Comparison of ENCODE assay signal across 20 cellular contexts in genomic region chr10:130993612-130994011, GRCh38.
"Had no signal": no experiment of that assay in that cellular context is flagged by ENCODE, and none has a peak within 500 bp of the region (broad histone marks: within the 10 kb centered on the region; RNA-seq: fewer than 3 reads in every experiment).

No MANE protein-coding gene starts in this region.

- FAIRE-seq: RCC 7860 had no signal

- DNase-seq: KBM-7, MV-4-11, NCI-H1048, NCI-H1105, NCI-H1417 treated with DMSO at 0.1 percent for 48 hours, NCI-H146, NCI-H1694 treated with DMSO at 0.1 percent for 48 hours, NCI-H1930, NCI-H2081, NCI-H2107, NCI-H2227 treated with DMSO at 0.1 percent for 48 hours, NCI-H524, NCI-H69, NCI-H774, Right ventricle myocardium superior, RPMI8226, SIG-M5 had no signal

- H3K27ac ChIP-seq: SJSA1, SK-N-MC had no signal

- H3K27me3 ChIP-seq: SJSA1 had no signal

- H3K4me1 ChIP-seq: SJSA1 had no signal

- H3K9me3 ChIP-seq: SJSA1 had no signal

- H3K4me3 ChIP-seq: SJSA1, SK-N-MC had no signal

- H3K36me3 ChIP-seq: SJSA1 had no signal
